ENCODE assay signal across 12 cellular contexts in genomic region chr6:93784794-93785757, GRCh38.
DNase-seq lines count a peak whose midpoint lies in the region; ATAC-seq and TF ChIP-seq lines count a peak whose summit lies in the region.
"Had no signal": no experiment of that assay in that cellular context is flagged by ENCODE, and none has a peak within 500 bp of the region (broad histone marks: within the 10 kb centered on the region; RNA-seq: fewer than 3 reads in every experiment).

No MANE protein-coding gene starts in this region.

- ATAC-seq in PC-3: peak; percentile 90
- no peak for ATAC-seq in HG02588 (IDR thresholded peaks at IDR 0.05; ENCODE audit: unreplicated experiment)
- ATAC-seq: activated CD4-positive, CD25-positive, alpha-beta regulatory T cell treated with anti-CD3 and anti-CD28 coated beads, Interleukin-2, amount 50 U/mL, for 24 hours had no signal

- TSS peak; percentile 74 for BruUV-seq in PC-3 (replicated peaks; lab: Mats Ljungman, UMichigan)

- H3K27ac ChIP-seq in PC-3 (ENCODE audit: low read length): peak overlapping the region; percentile 64
- H3K27ac ChIP-seq: C4-2B had no signal

- H3K27ac Mint-ChIP-seq in nephron progenitor cell: peak overlapping the region; percentile 87

- CTCF ChIA-PET in PC-3 (lab: Charles Lee): no interaction called here

- H4K20me1 ChIP-seq in PC-3 (ENCODE audit: low read length): no peaks in the 10 kb centered on the region

- H3K4me3 ChIP-seq in AG10803 (ENCODE audit: low read length) (no peak overlapping the region), PC-3 (ENCODE audit: low read length) (no peak overlapping the region; the same call in 1 of the 2 replicates)

- no peaks in the 10 kb centered on the region for H3K36me3 Mint-ChIP-seq in nephron progenitor cell (ENCODE audit: low read depth)

- H3K36me3 ChIP-seq in PC-3 (ENCODE audit: low read depth, low read length): no peaks in the 10 kb centered on the region

- H3K27me3 ChIP-seq in PC-3 (ENCODE audit: low read length): no peaks in the 10 kb centered on the region

- H3K4me1 ChIP-seq in PC-3 (ENCODE audit: insufficient read depth, low read length): peaks cover 34% of the 10 kb centered on the region

- H3K4me2 ChIP-seq in PC-3 (ENCODE audit: low read length): peak overlapping the region; percentile 58

- TF ChIP-seq CTCF in AG10803 (conservative IDR thresholded peaks at IDR 0.05; ENCODE audit: low read length): no peak
- no peak for TF ChIP-seq CTCF in PC-3 (conservative IDR thresholded peaks at IDR 0.05; ENCODE audit: low read depth, low read length)
- no peak for TF ChIP-seq CTCF in nephron progenitor cell (IDR thresholded peaks at IDR 0.05)
- TF ChIP-seq CTCF in GM10266 (IDR thresholded peaks at IDR 0.05; ENCODE audit: control insufficient read depth, insufficient read depth, low read depth, missing control alignments): no peak

- POLR2A ChIA-PET in PC-3 (lab: Charles Lee; ENCODE audit: unreplicated experiment): interaction anchor here (0.6 kb wide), 1 partner anchor 118 kb away, joined by 3 read pairs; no protein-coding TSS in a partner anchor

- no peaks in the 10 kb centered on the region for H3F3A ChIP-seq in PC-3 (ENCODE audit: low read length, unreplicated experiment)

- H3K9me3 ChIP-seq in PC-3 (ENCODE audit: low read length): no peaks in the 10 kb centered on the region

- H3K27me3 Mint-ChIP-seq in nephron progenitor cell (ENCODE audit: low read depth, poor library complexity): no peaks in the 10 kb centered on the region

- intact Hi-C loops in PC-3 (cut with micrococcal nuclease): no loop called here

- H2AFZ ChIP-seq in PC-3 (ENCODE audit: low read length): peak overlapping the region; percentile 39

- peaks cover 29% of the 10 kb centered on the region for H3K4me1 Mint-ChIP-seq in nephron progenitor cell

- H3K79me2 ChIP-seq in PC-3 (ENCODE audit: low read length): no peaks in the 10 kb centered on the region

- H3K4me3 Mint-ChIP-seq in nephron progenitor cell: no peak overlapping the region

- no peaks in the 10 kb centered on the region for H3K9me2 ChIP-seq in PC-3 (replicated peaks; ENCODE audit: low read length)

- DNase-seq in AG10803 (ENCODE audit: low read depth) (peak; percentile 7), PC-3 (peak; percentile 71), fibroblast of peridontal ligament (ENCODE audit: extremely low read depth) (peak; percentile 5), nephron progenitor cell (no peak), GM10266 (ENCODE audit: extremely low spot score) (no peak), AG08396 (ENCODE audit: low spot score) (no peak)
- DNase-seq in NK-92 treated with Interleukin-12 subunit alpha and Interleukin-12 subunit beta, amount 100 ng/mL, for 24 hours (lab: John Stamatoyannopoulos, UW): no peak
- DNase-seq: amniotic stem cell, NCI-H2227 treated with DMSO at 0.1 percent for 48 hours had no signal

- no peaks in the 10 kb centered on the region for H3K9me3 Mint-ChIP-seq in nephron progenitor cell

- H3K9ac ChIP-seq in PC-3 (ENCODE audit: low read length): peak overlapping the region; percentile 44

Comparison
In these comparisons a context has a peak if more than half of its experiments do, and no peak if none do; other contexts are left out.
1. DNase-seq: peak in AG10803 (single experiment), PC-3 (single experiment) and fibroblast of peridontal ligament (single experiment); none in nephron progenitor cell (single experiment), NK-92 treated with Interleukin-12 subunit alpha and Interleukin-12 subunit beta, amount 100 ng/mL, for 24 hours (single experiment), GM10266 (single experiment) and AG08396 (single experiment).